Comparison of ENCODE assay signal across 8 cellular contexts in the genomic region with DNA sequence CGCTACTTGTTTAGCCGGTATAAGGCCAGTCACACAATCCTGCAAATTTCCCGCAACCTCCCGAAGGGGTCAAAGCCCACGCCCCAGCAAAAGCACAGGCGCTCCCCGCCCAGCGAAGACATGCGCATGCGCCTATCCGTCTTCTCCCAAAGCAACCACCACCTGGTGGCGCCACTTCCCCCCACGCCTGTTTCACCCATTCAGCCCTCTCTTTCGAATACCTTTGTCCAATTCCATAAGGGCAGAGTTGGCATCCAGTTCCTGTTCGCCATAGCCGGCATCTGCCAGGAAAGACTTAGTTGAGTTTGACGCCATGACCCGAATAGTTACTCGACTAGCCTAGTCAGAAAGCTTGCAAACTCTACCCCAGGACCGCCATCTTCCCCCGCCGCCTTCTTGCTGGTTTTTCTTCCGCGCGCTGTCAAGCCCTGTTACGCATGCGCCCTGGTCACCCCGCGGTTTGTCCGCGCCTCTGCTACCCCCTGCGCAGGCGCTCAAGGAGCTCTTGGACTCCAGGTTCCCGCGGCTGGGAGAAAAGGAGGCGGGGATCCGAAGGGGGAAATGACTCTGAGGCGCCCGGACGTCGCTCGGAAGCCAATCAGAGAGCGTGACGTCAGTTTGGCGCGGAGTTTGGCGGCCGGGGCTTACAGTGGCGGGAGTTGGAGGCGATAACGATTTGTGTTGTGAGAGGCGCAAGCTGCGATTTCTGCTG. TPM values are rescaled to one million over a fixed set of nuclear protein-coding genes. Genes with fewer than 3 reads are reported as not detected.
DNase-seq lines count a peak whose midpoint lies in the region; ATAC-seq and TF ChIP-seq lines count a peak whose summit lies in the region.

A gene with protein sequence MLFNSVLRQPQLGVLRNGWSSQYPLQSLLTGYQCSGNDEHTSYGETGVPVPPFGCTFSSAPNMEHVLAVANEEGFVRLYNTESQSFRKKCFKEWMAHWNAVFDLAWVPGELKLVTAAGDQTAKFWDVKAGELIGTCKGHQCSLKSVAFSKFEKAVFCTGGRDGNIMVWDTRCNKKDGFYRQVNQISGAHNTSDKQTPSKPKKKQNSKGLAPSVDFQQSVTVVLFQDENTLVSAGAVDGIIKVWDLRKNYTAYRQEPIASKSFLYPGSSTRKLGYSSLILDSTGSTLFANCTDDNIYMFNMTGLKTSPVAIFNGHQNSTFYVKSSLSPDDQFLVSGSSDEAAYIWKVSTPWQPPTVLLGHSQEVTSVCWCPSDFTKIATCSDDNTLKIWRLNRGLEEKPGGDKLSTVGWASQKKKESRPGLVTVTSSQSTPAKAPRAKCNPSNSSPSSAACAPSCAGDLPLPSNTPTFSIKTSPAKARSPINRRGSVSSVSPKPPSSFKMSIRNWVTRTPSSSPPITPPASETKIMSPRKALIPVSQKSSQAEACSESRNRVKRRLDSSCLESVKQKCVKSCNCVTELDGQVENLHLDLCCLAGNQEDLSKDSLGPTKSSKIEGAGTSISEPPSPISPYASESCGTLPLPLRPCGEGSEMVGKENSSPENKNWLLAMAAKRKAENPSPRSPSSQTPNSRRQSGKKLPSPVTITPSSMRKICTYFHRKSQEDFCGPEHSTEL (plus strand): TSS at position 626 of the 712 bp plus-strand sequence. CDS start 143 bp downstream, outside the sequence.
A gene with protein sequence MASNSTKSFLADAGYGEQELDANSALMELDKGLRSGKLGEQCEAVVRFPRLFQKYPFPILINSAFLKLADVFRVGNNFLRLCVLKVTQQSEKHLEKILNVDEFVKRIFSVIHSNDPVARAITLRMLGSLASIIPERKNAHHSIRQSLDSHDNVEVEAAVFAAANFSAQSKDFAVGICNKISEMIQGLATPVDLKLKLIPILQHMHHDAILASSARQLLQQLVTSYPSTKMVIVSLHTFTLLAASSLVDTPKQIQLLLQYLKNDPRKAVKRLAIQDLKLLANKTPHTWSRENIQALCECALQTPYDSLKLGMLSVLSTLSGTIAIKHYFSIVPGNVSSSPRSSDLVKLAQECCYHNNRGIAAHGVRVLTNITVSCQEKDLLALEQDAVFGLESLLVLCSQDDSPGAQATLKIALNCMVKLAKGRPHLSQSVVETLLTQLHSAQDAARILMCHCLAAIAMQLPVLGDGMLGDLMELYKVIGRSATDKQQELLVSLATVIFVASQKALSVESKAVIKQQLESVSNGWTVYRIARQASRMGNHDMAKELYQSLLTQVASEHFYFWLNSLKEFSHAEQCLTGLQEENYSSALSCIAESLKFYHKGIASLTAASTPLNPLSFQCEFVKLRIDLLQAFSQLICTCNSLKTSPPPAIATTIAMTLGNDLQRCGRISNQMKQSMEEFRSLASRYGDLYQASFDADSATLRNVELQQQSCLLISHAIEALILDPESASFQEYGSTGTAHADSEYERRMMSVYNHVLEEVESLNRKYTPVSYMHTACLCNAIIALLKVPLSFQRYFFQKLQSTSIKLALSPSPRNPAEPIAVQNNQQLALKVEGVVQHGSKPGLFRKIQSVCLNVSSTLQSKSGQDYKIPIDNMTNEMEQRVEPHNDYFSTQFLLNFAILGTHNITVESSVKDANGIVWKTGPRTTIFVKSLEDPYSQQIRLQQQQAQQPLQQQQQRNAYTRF (minus strand): TSS at position 435 of the 712 bp plus-strand sequence. CDS start 120 bp downstream, at position 315.

- H3K27me3 ChIP-seq in left ventricle myocardium inferior (ENCODE audit: low read depth), result no peaks in the 10 kb centered on the region

- H3K4me3 Mint-ChIP-seq in progenitor cell of endocrine pancreas (ENCODE audit: low read depth), result peak within 1 kb of the TSS; percentile 99

- TF ChIP-seq CTCF in left ventricle myocardium inferior (IDR thresholded peaks at IDR 0.05; ENCODE audit: borderline replicate concordance) (peak; percentile 93), progenitor cell of endocrine pancreas (IDR thresholded peaks at IDR 0.05; ENCODE audit: unreplicated experiment) (peak; percentile 97)

- intact Hi-C loops in left ventricle myocardium inferior (cut with micrococcal nuclease), result no loop called here

- peak within 1 kb of the TSS; percentile 68 for H3K4me3 ChIP-seq in left ventricle myocardium inferior
- peak within 1 kb of the TSS; percentile 27 for H3K4me3 ChIP-seq in urinary bladder (ENCODE audit: low read depth, low read length)

- no peaks in the 10 kb centered on the region for H3K27me3 Mint-ChIP-seq in progenitor cell of endocrine pancreas

- H3K4me1 ChIP-seq in left ventricle myocardium inferior, result peaks cover 38% of the 10 kb centered on the region
- H3K4me1 ChIP-seq in urinary bladder (ENCODE audit: insufficient read depth), result no peaks in the 10 kb centered on the region

- H3K9me3 Mint-ChIP-seq in progenitor cell of endocrine pancreas (ENCODE audit: low read depth), result no peaks in the 10 kb centered on the region

- no peaks in the 10 kb centered on the region for H3K36me3 ChIP-seq in left ventricle myocardium inferior
- no peaks in the 10 kb centered on the region for H3K36me3 ChIP-seq in urinary bladder (ENCODE audit: insufficient read depth)

- ATAC-seq in GM18499 (IDR thresholded peaks at IDR 0.05; ENCODE audit: insufficient read depth, unreplicated experiment) (peak; percentile 67), HG02943 (IDR thresholded peaks at IDR 0.05; ENCODE audit: low read depth, unreplicated experiment) (peak; percentile 79)

- H3K36me3 Mint-ChIP-seq in progenitor cell of endocrine pancreas (ENCODE audit: insufficient read depth), result peaks cover 8% of the 10 kb centered on the region

- no peaks in the 10 kb centered on the region for H3K9me3 ChIP-seq in left ventricle myocardium inferior (replicated peaks)

- peak within 1 kb of the TSS; percentile 99 for H3K27ac Mint-ChIP-seq in progenitor cell of endocrine pancreas

- under 1% methylated on average over 53 of the region's 53 CpGs for WGBS in urinary bladder

- DNase-seq in NCI-H187 (lab: John Stamatoyannopoulos, UW) (peak; percentile 87 to 98), T-helper 2 cell (peak; percentile 94 to 99 (median 97)), left ventricle myocardium inferior (peak; percentile 99), progenitor cell of endocrine pancreas (ENCODE audit: low spot score, unreplicated experiment) (peak; percentile 98)

- H3K27ac ChIP-seq in angular gyrus (ENCODE audit: low read depth, low read length) (peak within 1 kb of the TSS; percentile 95), left ventricle myocardium inferior (replicated peaks) (peak within 1 kb of the TSS; percentile 90), urinary bladder (ENCODE audit: low read depth) (peak within 1 kb of the TSS; percentile 14)

- peaks cover 36% of the 10 kb centered on the region for H3K4me1 Mint-ChIP-seq in progenitor cell of endocrine pancreas (ENCODE audit: low read depth)

RNA-seq across cellular contexts. Expression of the first gene that starts in this region (rescaled TPM):
- total RNA-seq in left ventricle myocardium inferior (0.30 TPM), progenitor cell of endocrine pancreas (22.8 and 23.9 TPM in 2 replicates), urinary bladder (20.7 TPM)
- polyA plus RNA-seq in urinary bladder, result 0.29 TPM

RNA-seq across cellular contexts. Expression of the second gene that starts in this region (rescaled TPM):
- total RNA-seq in left ventricle myocardium inferior (9.5 TPM), progenitor cell of endocrine pancreas (29.8 and 30.6 TPM in 2 replicates), urinary bladder (24.3 TPM)
- 5.2 TPM for polyA plus RNA-seq in urinary bladder

Comparison
In these comparisons a context has a peak if more than half of its experiments do, and no peak if none do; other contexts are left out.
1. Peak in every context shown above with its lines: DNase-seq, ATAC-seq, H3K4me3 ChIP-seq and H3K27ac ChIP-seq.
2. RNA of the first gene that starts in this region (total RNA-seq): 22.8 to 23.9 TPM in progenitor cell of endocrine pancreas and 20.7 TPM in urinary bladder (single experiment); 0.30 TPM in left ventricle myocardium inferior (single experiment); every median in the first group is over 10 times any median in the second.
3. H3K27ac ChIP-seq: peak in every context shown above with its lines; median percentile 95 in angular gyrus; 90 in left ventricle myocardium inferior; 14 in urinary bladder.